Comparison of ENCODE assay signal across 8 cellular contexts in genomic region chr16:69754469-69755310, GRCh38. TPM values are rescaled to one million over a fixed set of nuclear protein-coding genes. Genes with fewer than 3 reads are reported as not detected.
DNase-seq lines count a peak whose midpoint lies in the region; ATAC-seq and TF ChIP-seq lines count a peak whose summit lies in the region.

Gene NOB1, minus strand, starts transcription at chr16:69754926. Its CDS starts 16 bp downstream, at chr16:69754910.

- no peaks in the 10 kb centered on the region for H3K27me3 ChIP-seq in PC-3 (ENCODE audit: low read length)
- H3K27me3 ChIP-seq in mucosa of stomach (ENCODE audit: control insufficient read depth, insufficient read depth, low read length), result no peaks in the 10 kb centered on the region

- CTCF ChIA-PET in PC-3 (lab: Charles Lee), result interaction anchor here (0.5 to 1.4 kb wide), 5 partner anchors 29 to 359 kb away, joined by 3 to 7 read pairs (median 3); partner anchors contain the start of gene NQO1

- H3K79me2 ChIP-seq in PC-3 (ENCODE audit: low read length), result peaks cover 46% of the 10 kb centered on the region

- ATAC-seq in GM21576 (IDR thresholded peaks at IDR 0.05; ENCODE audit: unreplicated experiment) (peak; percentile 93), PC-3 (peak; percentile 92)

- peak within 1 kb of the TSS; percentile 99 for H3K9ac ChIP-seq in PC-3 (ENCODE audit: low read length)
- peak within 1 kb of the TSS; percentile 81 for H3K9ac ChIP-seq in mucosa of stomach (ENCODE audit: low read length)

- peak; percentile 91 for TF ChIP-seq POLR2A in erythroblast (IDR thresholded peaks at IDR 0.05; ENCODE audit: low read length)

- intact Hi-C loops in PC-3 (cut with micrococcal nuclease), result loop anchor here (1.0 to 10.0 kb wide), 3 partner anchors 28 to 360 kb away; partner anchors contain the start of gene NQO1

- peaks cover 19% of the 10 kb centered on the region for H4K20me1 ChIP-seq in PC-3 (ENCODE audit: low read length)

- POLR2A ChIA-PET in PC-3 (lab: Charles Lee; ENCODE audit: unreplicated experiment), result interaction anchor here (0.5 to 0.6 kb wide), 3 partner anchors 27 to 188 kb away, joined by 4 to 26 read pairs (median 5); no protein-coding TSS in a partner anchor

- H3K27ac ChIP-seq in PC-3 (ENCODE audit: low read length), result peak within 1 kb of the TSS; percentile 49

- DNase-seq in DMS53 treated with DMSO at 0.1 percent for 48 hours (lab: John Stamatoyannopoulos, UW; ENCODE audit: unreplicated experiment), result peak; percentile 92
- DNase-seq in Jurkat, Clone E6-1 (ENCODE audit: low read depth, low spot score), result peak; percentile 96
- DNase-seq in PC-3, result peak; percentile 95
- peak; percentile 97 for DNase-seq in activated T-cell treated with anti-CD3 and anti-CD28 coated beads, Interleukin-2, amount 50 U/mL, for 1 hour
- peak; percentile 98 to 99 for DNase-seq in erythroblast (lab: John Stamatoyannopoulos, UW)
- DNase-seq in stimulated activated CD8-positive, alpha-beta memory T cell treated with anti-CD3 and anti-CD28 coated beads, Interleukin-7, amount 100 ng/mL, for 1 hour (ENCODE audit: low read depth in 2 of 2), result peak; percentile 93 to 94

- H3K36me3 ChIP-seq in PC-3 (ENCODE audit: low read depth, low read length) (peaks cover 17% of the 10 kb centered on the region), mucosa of stomach (ENCODE audit: control insufficient read depth, insufficient read depth, low read length) (no peaks in the 10 kb centered on the region)

- H3F3A ChIP-seq in PC-3 (ENCODE audit: low read length, unreplicated experiment), result no peaks in the 10 kb centered on the region

- peak within 1 kb of the TSS; percentile 99 for H3K4me3 ChIP-seq in Jurkat, Clone E6-1 (ENCODE audit: low read length)
- peak within 1 kb of the TSS; percentile 98 for H3K4me3 ChIP-seq in PC-3 (ENCODE audit: low read length)
- peak within 1 kb of the TSS; percentile 65 for H3K4me3 ChIP-seq in mucosa of stomach (ENCODE audit: low read length)

- H3K4me2 ChIP-seq in PC-3 (ENCODE audit: low read length), result peak within 1 kb of the TSS; percentile 98

- H3K4me1 ChIP-seq in PC-3 (ENCODE audit: insufficient read depth, low read length) (peaks cover 6% of the 10 kb centered on the region), mucosa of stomach (ENCODE audit: control insufficient read depth, insufficient read depth, low read length) (no peaks in the 10 kb centered on the region)

- TF ChIP-seq CTCF in PC-3 (conservative IDR thresholded peaks at IDR 0.05; ENCODE audit: low read depth, low read length), result peak; percentile 82

- peak within 1 kb of the TSS; percentile 79 for H2AFZ ChIP-seq in PC-3 (ENCODE audit: low read length)

- H3K9me2 ChIP-seq in PC-3 (replicated peaks; ENCODE audit: low read length), result no peaks in the 10 kb centered on the region

- no peaks in the 10 kb centered on the region for H3K9me3 ChIP-seq in PC-3 (ENCODE audit: low read length)
- H3K9me3 ChIP-seq in mucosa of stomach (ENCODE audit: control insufficient read depth, low read length), result no peaks in the 10 kb centered on the region

- BruUV-seq in PC-3 (replicated peaks; lab: Mats Ljungman, UMichigan), result TSS peak; percentile 71

RNA-seq across cellular contexts. Expression of gene NOB1, which starts in this region (rescaled TPM):
- 93.6 TPM for polyA plus RNA-seq in Jurkat, Clone E6-1 (2012; ENCODE audit: insufficient read depth, insufficient read length)
- 31.9 and 45.1 TPM in 2 replicates for total RNA-seq in PC-3 (2014; rRNA removed)

Comparison
In these comparisons a context has a peak if more than half of its experiments do, and no peak if none do; other contexts are left out.
1. Peak in every context shown above with its lines: DNase-seq, ATAC-seq, H3K4me3 ChIP-seq and H3K27ac ChIP-seq.